1 cellular context compared by ENCODE assay signal in the genomic region with DNA sequence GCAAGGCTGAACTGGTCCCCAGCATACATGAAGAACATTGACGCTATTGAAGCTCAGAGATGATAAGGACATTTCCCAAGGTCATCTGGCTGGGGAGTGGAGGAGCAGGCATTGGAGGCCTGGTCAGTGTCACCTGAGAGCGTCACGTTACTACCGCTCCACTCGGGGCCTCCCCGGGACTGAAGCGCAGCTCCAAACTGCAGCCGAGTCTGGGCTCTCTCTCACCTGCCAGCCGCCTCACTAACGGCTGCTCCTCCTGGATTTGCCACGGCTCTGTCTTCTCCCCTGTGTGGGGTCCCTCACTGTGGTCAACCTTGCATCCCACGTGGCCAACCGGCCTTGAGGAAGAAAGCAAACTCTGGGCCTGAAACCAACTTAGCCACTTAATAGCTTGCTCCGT.
TF ChIP-seq lines count a peak whose summit lies in the region.

No MANE protein-coding gene starts in this region.

TF ChIP-seq in K562, 482 proteins besides CTCF, POLR2A, EP300 and RAD21 (continued from another document):
- TF ChIP-seq ZNF41 (CRISPR knock-in tag; conservative IDR thresholded peaks at IDR 0.05) (no peak), ESRRA (IDR thresholded peaks at IDR 0.05; ENCODE audit: borderline replicate concordance, low read depth) (0 out of 2 replicates have a peak, but pooled peaks have one; percentile 28), RB1 (IDR thresholded peaks at IDR 0.05; ENCODE audit: low read depth) (no peak), ZNF140 (CRISPR knock-in tag; IDR thresholded peaks at IDR 0.05) (no peak), ZNF695 (CRISPR knock-in tag; IDR thresholded peaks at IDR 0.05) (no peak)
- TF ChIP-seq, protein P1, sequence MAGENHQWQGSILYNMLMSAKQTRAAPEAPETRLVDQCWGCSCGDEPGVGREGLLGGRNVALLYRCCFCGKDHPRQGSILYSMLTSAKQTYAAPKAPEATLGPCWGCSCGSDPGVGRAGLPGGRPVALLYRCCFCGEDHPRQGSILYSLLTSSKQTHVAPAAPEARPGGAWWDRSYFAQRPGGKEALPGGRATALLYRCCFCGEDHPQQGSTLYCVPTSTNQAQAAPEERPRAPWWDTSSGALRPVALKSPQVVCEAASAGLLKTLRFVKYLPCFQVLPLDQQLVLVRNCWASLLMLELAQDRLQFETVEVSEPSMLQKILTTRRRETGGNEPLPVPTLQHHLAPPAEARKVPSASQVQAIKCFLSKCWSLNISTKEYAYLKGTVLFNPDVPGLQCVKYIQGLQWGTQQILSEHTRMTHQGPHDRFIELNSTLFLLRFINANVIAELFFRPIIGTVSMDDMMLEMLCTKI (IDR thresholded peaks at IDR 0.05; ENCODE audit: partially characterized antibody), result no peak
- TF ChIP-seq, protein P2, sequence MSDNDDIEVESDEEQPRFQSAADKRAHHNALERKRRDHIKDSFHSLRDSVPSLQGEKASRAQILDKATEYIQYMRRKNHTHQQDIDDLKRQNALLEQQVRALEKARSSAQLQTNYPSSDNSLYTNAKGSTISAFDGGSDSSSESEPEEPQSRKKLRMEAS (CRISPR knock-in tag; IDR thresholded peaks at IDR 0.05), result no peak
